21 cellular contexts compared by ENCODE assay signal in the genomic region with DNA sequence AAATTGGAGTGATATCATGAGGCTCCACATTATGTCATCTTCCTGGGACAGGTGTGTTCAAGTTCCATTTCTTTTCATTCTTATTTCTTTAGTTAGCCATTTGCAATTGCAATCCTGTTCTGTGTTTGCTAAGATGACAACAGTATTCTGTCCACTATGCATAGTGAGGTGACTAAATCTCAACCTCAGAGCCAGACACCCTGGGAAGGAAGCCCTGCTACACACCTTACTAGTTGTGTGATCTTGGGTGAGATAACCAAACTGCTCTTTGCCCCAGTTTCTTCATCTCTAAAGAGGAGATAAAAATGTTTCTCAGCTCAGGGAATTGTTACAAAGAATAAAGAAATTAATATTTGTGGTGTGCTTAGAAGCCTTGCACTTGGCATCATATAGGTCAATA.
A peak's percentile ranks its signal among the peaks of the same experiment; 100 is the strongest.
DNase-seq lines count a peak whose midpoint lies in the region; ATAC-seq, FAIRE-seq and TF ChIP-seq lines count a peak whose summit lies in the region.
"Had no signal": no experiment of that assay in that cellular context is flagged by ENCODE, and none has a peak within 500 bp of the region (broad histone marks: within the 10 kb centered on the region; RNA-seq: fewer than 3 reads in every experiment).

No MANE protein-coding gene starts in this region.

- no peaks in the 10 kb centered on the region for H3K27me3 Mint-ChIP-seq in effector memory CD8-positive, alpha-beta T cell
- no peaks in the 10 kb centered on the region for H3K27me3 Mint-ChIP-seq in chondrocyte (ENCODE audit: low read depth)
- H3K27me3 Mint-ChIP-seq: B cell had no signal

- ATAC-seq in effector memory CD8-positive, alpha-beta T cell (replicated peaks), result peak; percentile 90
- ATAC-seq in left colon, result peak; percentile 49
- no peak for ATAC-seq in GM19397 (IDR thresholded peaks at IDR 0.05; ENCODE audit: unreplicated experiment)
- ATAC-seq: CD8-positive, alpha-beta T cell had no signal

- H3K4me3 ChIP-seq in small intestine (ENCODE audit: low read depth in 1 of 2, low read length in 2 of 2), result no peak overlapping the region
- H3K4me3 ChIP-seq: BLaER1, HAP-1 had no signal

- no peaks in the 10 kb centered on the region for H3K9me3 Mint-ChIP-seq in effector memory CD8-positive, alpha-beta T cell
- H3K9me3 Mint-ChIP-seq in chondrocyte (ENCODE audit: low read depth), result peaks cover 8% of the 10 kb centered on the region
- H3K9me3 Mint-ChIP-seq: CD8-positive, alpha-beta T cell; HFFc6 had no signal

- peak overlapping the region in 1 of 2 donors; percentile 7 for H3K27ac Mint-ChIP-seq in effector memory CD8-positive, alpha-beta T cell
- no peak overlapping the region for H3K27ac Mint-ChIP-seq in chondrocyte (ENCODE audit: unreplicated experiment)
- H3K27ac Mint-ChIP-seq: B cell; CD4-positive, CD25-positive, alpha-beta regulatory T cell; CD8-positive, alpha-beta T cell; HFFc6 had no signal

- H3K9me3 ChIP-seq in small intestine (ENCODE audit: control insufficient read depth, low read depth), result no peaks in the 10 kb centered on the region
- H3K9me3 ChIP-seq: BLaER1, HAP-1 had no signal

- H3K36me3 Mint-ChIP-seq in effector memory CD8-positive, alpha-beta T cell (ENCODE audit: insufficient read depth), result no peaks in the 10 kb centered on the region
- H3K36me3 Mint-ChIP-seq in chondrocyte (ENCODE audit: low read depth), result peaks cover 4% of the 10 kb centered on the region
- H3K36me3 Mint-ChIP-seq: CD4-positive, CD25-positive, alpha-beta regulatory T cell; CD8-positive, alpha-beta T cell had no signal

- no peaks in the 10 kb centered on the region for H3K4me1 ChIP-seq in small intestine (ENCODE audit: control insufficient read depth in 2 of 2, insufficient read depth in 1 of 2, low read depth in 1 of 2, low read length in 1 of 2)
- H3K4me1 ChIP-seq: BLaER1, Caco-2, HAP-1 had no signal

- FAIRE-seq in small intestine (lab: Jason Lieb, UNC), result no peak
- FAIRE-seq: GM12891, GM18507, H54 had no signal

- DNase-seq in effector memory CD8-positive, alpha-beta T cell, result no peak
- no peak for DNase-seq in left colon
- DNase-seq in small intestine, result peak; percentile 14
- no peak for DNase-seq in HUDEP-2 (lab: John Stamatoyannopoulos, UW; ENCODE audit: unreplicated experiment in 76 of 76)
- DNase-seq in chondrocyte (ENCODE audit: low spot score), result no peak
- DNase-seq: Caco-2; CD4-positive, CD25-positive, alpha-beta regulatory T cell; CD8-positive, alpha-beta T cell; DMS 273 treated with DMSO at 0.1 percent for 48 hours; DMS79; GF-D8; GOT3; HFFc6 had no signal

- H3K36me3 ChIP-seq in small intestine (ENCODE audit: control insufficient read depth in 2 of 2, insufficient read depth in 2 of 2, low read length in 2 of 2), result no peaks in the 10 kb centered on the region
- H3K36me3 ChIP-seq: BLaER1, HAP-1 had no signal

- peaks cover 0 to 11% of the 10 kb centered on the region in 2 donors for H3K4me1 Mint-ChIP-seq in effector memory CD8-positive, alpha-beta T cell (ENCODE audit: low read depth in 2 of 2)
- H3K4me1 Mint-ChIP-seq in chondrocyte (ENCODE audit: low read depth), result no peaks in the 10 kb centered on the region
- H3K4me1 Mint-ChIP-seq: B cell; CD4-positive, CD25-positive, alpha-beta regulatory T cell had no signal

- TF ChIP-seq CTCF in chondrocyte (IDR thresholded peaks at IDR 0.05), result no peak

- intact Hi-C loops in left colon (cut with DNase I, micrococcal nuclease), result no loop called here

- H3K4me3 Mint-ChIP-seq in effector memory CD8-positive, alpha-beta T cell, result no peak overlapping the region
- no peak overlapping the region for H3K4me3 Mint-ChIP-seq in chondrocyte (ENCODE audit: unreplicated experiment)
- H3K4me3 Mint-ChIP-seq: B cell; CD4-positive, CD25-positive, alpha-beta regulatory T cell; CD8-positive, alpha-beta T cell; HFFc6 had no signal

- no peaks in the 10 kb centered on the region for H3K27me3 ChIP-seq in small intestine (ENCODE audit: control insufficient read depth in 2 of 2, insufficient read depth in 2 of 2, low read length in 2 of 2)
- H3K27me3 ChIP-seq: BLaER1 had no signal

- no peak overlapping the region for H3K27ac ChIP-seq in small intestine (ENCODE audit: low read depth in 1 of 2, low read length in 1 of 2)
- H3K27ac ChIP-seq: BLaER1, C4-2B had no signal
